ENCODE assay signal across 35 cellular contexts in the genomic region with DNA sequence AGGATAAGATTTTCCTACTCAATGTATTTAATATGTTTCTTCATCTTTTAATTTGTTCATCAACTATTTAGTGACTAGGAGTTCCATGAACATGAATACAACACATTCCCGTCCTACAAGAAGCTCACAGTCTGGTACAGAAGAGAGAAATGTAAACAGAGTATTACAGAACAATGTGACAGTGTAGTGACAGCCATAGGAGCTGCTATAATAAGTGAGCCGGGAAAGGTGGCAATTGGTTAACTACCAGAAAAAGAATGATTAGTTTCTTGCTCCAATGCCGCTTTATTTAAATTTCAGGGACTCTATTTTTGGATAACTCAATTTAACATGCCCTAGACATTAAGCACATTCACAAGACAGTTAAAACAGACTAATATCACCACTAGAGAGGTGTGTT.
"Had no signal": no experiment of that assay in that cellular context is flagged by ENCODE, and none has a peak within 500 bp of the region (broad histone marks: within the 10 kb centered on the region; RNA-seq: fewer than 3 reads in every experiment).

No MANE protein-coding gene starts in this region.

- H3K27me3 ChIP-seq: MG63 had no signal

- H3K36me3 ChIP-seq: MG63 had no signal

- DNase-seq: Karpas-422, Kasumi-1, MG63, MM.1S, MV-4-11, NCI-H1048, NCI-H1092, NCI-H1092 treated with DMSO at 0.1 percent for 48 hours, NCI-H1105, NCI-H1105 treated with DMSO at 0.1 percent for 48 hours, NCI-H1417, NCI-H1417 treated with DMSO at 0.1 percent for 48 hours, NCI-H1436, NCI-H1436 treated with DMSO at 0.1 percent for 48 hours, NCI-H146, NCI-H1694, NCI-H1694 treated with DMSO at 0.1 percent for 48 hours, NCI-H187, NCI-H187 treated with DMSO at 0.1 percent for 48 hours, NCI-H1930, NCI-H2029, NCI-H2029 treated with DMSO at 0.1 percent for 48 hours, NCI-H2081, NCI-H2081 treated with DMSO at 0.1 percent for 48 hours, NCI-H2107, NCI-H2171, NCI-H2171 treated with DMSO at 0.1 percent for 48 hours, NCI-H2227 treated with DMSO at 0.1 percent for 48 hours, NCI-H226, NCI-H345, NCI-H446, NCI-H446 treated with DMSO at 0.1 percent for 48 hours, NCI-H510A, NCI-H510A treated with DMSO at 0.1 percent for 48 hours, NCI-H524 had no signal

- H3K9me3 ChIP-seq: MG63 had no signal

- H3K4me3 ChIP-seq: MG63 had no signal
